Comparison of ENCODE assay signal across 10 cellular contexts in the genomic region with DNA sequence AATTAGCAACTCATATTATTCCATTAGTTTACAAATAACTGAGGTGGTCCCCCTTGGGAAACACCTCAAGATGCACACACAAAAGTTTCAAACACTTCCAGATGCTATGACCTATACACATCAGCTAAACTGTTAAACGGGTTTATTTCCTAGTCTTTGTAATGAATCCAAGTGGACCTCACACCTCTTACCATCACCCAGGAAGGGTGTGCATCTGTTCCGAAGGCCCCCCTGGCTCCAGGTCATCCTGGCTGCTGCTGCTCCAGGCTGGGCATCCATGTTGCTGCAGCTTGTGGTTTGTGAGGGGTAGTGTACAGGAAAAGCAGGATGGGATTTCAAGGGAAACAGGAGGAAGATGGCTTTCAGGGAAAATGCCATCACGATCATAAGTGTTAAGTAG. TPM values are rescaled to one million over a fixed set of nuclear protein-coding genes. Genes with fewer than 3 reads are reported as not detected.
DNase-seq lines count a peak whose midpoint lies in the region; ATAC-seq, FAIRE-seq and TF ChIP-seq lines count a peak whose summit lies in the region.
"Had no signal": no experiment of that assay in that cellular context is flagged by ENCODE, and none has a peak within 500 bp of the region (broad histone marks: within the 10 kb centered on the region; RNA-seq: fewer than 3 reads in every experiment).

No MANE protein-coding gene starts in this region.

- no peak overlapping the region; the same call in 1 of the 2 replicates for H3K4me2 ChIP-seq in K562 (ENCODE audit: insufficient read depth, low read length)
- H3K4me2 ChIP-seq in neural progenitor cell, result peak overlapping the region; percentile 100

- peaks cover 42% of the 10 kb centered on the region for H3F3A ChIP-seq in neural progenitor cell (ENCODE audit: low read depth)

- CTCF ChIA-PET in Calu3 (lab: Charles Lee) (no interaction called here), K562 (lab: Yijun Ruan, JAX; ENCODE audit: low intra/inter-chr PET ratio) (no interaction called here)

- BruUV-seq in Calu3 (replicated peaks; lab: Mats Ljungman, UMichigan) (no TSS peak), K562 (replicated peaks; lab: Mats Ljungman, UMichigan) (no TSS peak)

- TF ChIP-seq POLR2A in K562 (conservative IDR thresholded peaks at IDR 0.05) (0 out of 2 replicates have a peak, but pooled peaks have one; percentile 4), thyroid gland (IDR thresholded peaks at IDR 0.05) (no peak)

- DNase-seq in Calu3, result no peak
- DNase-seq in K562 (ENCODE audit: extremely low read depth in 1 of 4, low spot score in 3 of 4), result no peak
- DNase-seq in neural progenitor cell (ENCODE audit: low spot score), result no peak
- DNase-seq in thyroid gland, result no peak
- no peak for DNase-seq in H7
- DNase-seq: caudate nucleus; stimulated activated CD8-positive, alpha-beta memory T cell treated with anti-CD3 and anti-CD28 coated beads, Interleukin-4, amount 100 ng/mL, for 48 hours had no signal

- no peaks in the 10 kb centered on the region for H3K27me3 ChIP-seq in HUES64 (ENCODE audit: insufficient read depth, low read length)
- H3K27me3 ChIP-seq in K562 (ENCODE audit: control insufficient read depth in 2 of 2, insufficient read depth in 2 of 2, low read length in 2 of 2), result no peaks in the 10 kb centered on the region
- H3K27me3 ChIP-seq in neural progenitor cell, result no peaks in the 10 kb centered on the region
- H3K27me3 ChIP-seq in thyroid gland, result no peaks in the 10 kb centered on the region
- H3K27me3 ChIP-seq in H7 (ENCODE audit: control insufficient read depth, insufficient read depth, low read length), result no peaks in the 10 kb centered on the region

- peaks cover 95% of the 10 kb centered on the region for H3K36me3 ChIP-seq in HUES64 (ENCODE audit: insufficient read depth, low read length)
- peaks cover 90% of the 10 kb centered on the region for H3K36me3 ChIP-seq in K562 (ENCODE audit: control insufficient read depth, insufficient read depth, low read length)
- peaks cover 36% of the 10 kb centered on the region for H3K36me3 ChIP-seq in neural progenitor cell
- H3K36me3 ChIP-seq in thyroid gland, result peaks cover 17 to 19% of the 10 kb centered on the region in 2 donors
- H3K36me3 ChIP-seq in H7 (replicated peaks; ENCODE audit: control insufficient read depth, insufficient read depth, low read length), result peaks cover 49% of the 10 kb centered on the region

- H3K36me3 Mint-ChIP-seq in Calu3 (ENCODE audit: insufficient read depth, unreplicated experiment) (peaks cover 100% of the 10 kb centered on the region), neural progenitor cell (peaks cover 56% of the 10 kb centered on the region)

- 93% methylated on average over 2 of the region's 3 CpGs for WGBS in HUES64
- 94% methylated on average over 2 of the region's 3 CpGs for WGBS in K562 (ENCODE audit: insufficient coverage, low coverage, missing lambda C conversion rate)
- 66 to 67% methylated on average over 3 of the region's 3 CpGs for WGBS in thyroid gland, 2 donors

- H3K9me3 ChIP-seq in HUES64 (ENCODE audit: insufficient read depth, low read depth, low read length), result no peaks in the 10 kb centered on the region
- no peaks in the 10 kb centered on the region for H3K9me3 ChIP-seq in K562 (replicated peaks; ENCODE audit: control insufficient read depth, insufficient read depth, low read depth, low read length)
- no peaks in the 10 kb centered on the region for H3K9me3 ChIP-seq in neural progenitor cell (ENCODE audit: low read depth)
- H3K9me3 ChIP-seq in thyroid gland, result no peaks in the 10 kb centered on the region

- peak overlapping the region; percentile 83 for H3K27ac Mint-ChIP-seq in Calu3 (ENCODE audit: unreplicated experiment)
- H3K27ac Mint-ChIP-seq in neural progenitor cell, result no peak overlapping the region

- peak overlapping the region; percentile 93 for H3K4me3 Mint-ChIP-seq in Calu3 (ENCODE audit: low read depth, unreplicated experiment)
- peak overlapping the region; percentile 44 for H3K4me3 Mint-ChIP-seq in neural progenitor cell

- peak overlapping the region; percentile 12; the same call in 1 of the 2 replicates for H3K4me3 ChIP-seq in HUES64 (ENCODE audit: low read length)
- H3K4me3 ChIP-seq in K562, result no peak overlapping the region
- H3K4me3 ChIP-seq in neural progenitor cell, result peak overlapping the region; percentile 99
- H3K4me3 ChIP-seq in thyroid gland (replicated peaks in 1 of 3), result no peak overlapping the region
- H3K4me3 ChIP-seq in H7 (ENCODE audit: insufficient read depth, low read depth, low read length), result no peak overlapping the region

- in situ Hi-C loops in K562 (cut with MboI), result no loop called here

- H3K4me1 ChIP-seq in HUES64 (ENCODE audit: insufficient read depth, low read length), result peaks cover 69% of the 10 kb centered on the region
- H3K4me1 ChIP-seq in K562 (replicated peaks in 1 of 2; ENCODE audit: control insufficient read depth in 2 of 2, insufficient read depth in 2 of 2, low read length in 2 of 2), result peaks cover 17 to 25% of the 10 kb centered on the region in 2 experiments
- peaks cover 70% of the 10 kb centered on the region for H3K4me1 ChIP-seq in neural progenitor cell
- peaks cover 44 to 46% of the 10 kb centered on the region in 2 donors for H3K4me1 ChIP-seq in thyroid gland

- H3K79me2 ChIP-seq in K562 (ENCODE audit: control insufficient read depth, insufficient read depth, low read length), result peaks cover 99% of the 10 kb centered on the region
- peaks cover 100% of the 10 kb centered on the region for H3K79me2 ChIP-seq in neural progenitor cell (ENCODE audit: low read depth)

- POLR2A ChIA-PET in K562 (lab: Yijun Ruan, JAX), result no interaction called here

- H3K4me1 Mint-ChIP-seq in Calu3 (ENCODE audit: low read depth, unreplicated experiment), result peaks cover 37% of the 10 kb centered on the region
- peaks cover 51% of the 10 kb centered on the region for H3K4me1 Mint-ChIP-seq in neural progenitor cell

- FAIRE-seq in K562 (lab: Jason Lieb, UNC), result no peak

- intact Hi-C loops in Calu3 (cut with micrococcal nuclease; ENCODE audit: unreplicated experiment), result no loop called here
- intact Hi-C loops in K562 (cut with micrococcal nuclease), result loop anchor here (10.0 kb wide), 1 partner anchor 92 kb away; no protein-coding TSS in a partner anchor
- intact Hi-C loops in thyroid gland (cut with DNase I), result loop anchor here (10.0 kb wide), 1 partner anchor 122 kb away; a partner anchor contains a TSS

- H3K27me3 Mint-ChIP-seq in Calu3 (ENCODE audit: unreplicated experiment), result no peaks in the 10 kb centered on the region
- H3K27me3 Mint-ChIP-seq in neural progenitor cell (ENCODE audit: insufficient read depth, low read depth), result peaks cover 4% of the 10 kb centered on the region

- no peaks in the 10 kb centered on the region for H3K9me1 ChIP-seq in K562 (ENCODE audit: control insufficient read depth, insufficient read depth, low read length)

- no peak overlapping the region for H3K27ac ChIP-seq in HUES64 (ENCODE audit: low read depth, low read length)
- no peak overlapping the region; the same call in 2 of the 3 replicates for H3K27ac ChIP-seq in K562 (ENCODE audit: extremely low read depth, low read depth, low read length)
- peak overlapping the region; percentile 2 for H3K27ac ChIP-seq in neural progenitor cell
- H3K27ac ChIP-seq in thyroid gland, result no peak overlapping the region

- H3K9ac ChIP-seq in HUES64 (ENCODE audit: low read depth, low read length) (no peak overlapping the region), K562 (ENCODE audit: insufficient read depth in 1 of 2, low read depth in 2 of 2, low read length in 2 of 2) (no peak overlapping the region), neural progenitor cell (no peak overlapping the region)

- ATAC-seq in K562 (no peak), GM18498 (IDR thresholded peaks at IDR 0.05; ENCODE audit: unreplicated experiment) (no peak)
- ATAC-seq: Right ventricle myocardium inferior had no signal

- no peak overlapping the region for H2AFZ ChIP-seq in K562 (ENCODE audit: low read depth, low read length)
- no peak overlapping the region for H2AFZ ChIP-seq in neural progenitor cell (replicated peaks)

- TF ChIP-seq EP300 in K562 (IDR thresholded peaks at IDR 0.05; ENCODE audit: low read length), result no peak

- TF ChIP-seq CTCF in Calu3 (IDR thresholded peaks at IDR 0.05; ENCODE audit: unreplicated experiment) (no peak), K562 (IDR thresholded peaks at IDR 0.05 in 2 of 3, conservative IDR thresholded peaks at IDR 0.05 in 1 of 3; ENCODE audit: insufficient read depth in 2 of 3, low read depth in 1 of 3, low read length in 3 of 3) (no peak), neural progenitor cell (IDR thresholded peaks at IDR 0.05) (no peak), thyroid gland (IDR thresholded peaks at IDR 0.05) (no peak)

- H3K9me3 Mint-ChIP-seq in Calu3 (ENCODE audit: low read depth, unreplicated experiment), result no peaks in the 10 kb centered on the region
- no peaks in the 10 kb centered on the region for H3K9me3 Mint-ChIP-seq in neural progenitor cell

- TF ChIP-seq RAD21 in K562 (CRISPR knock-in tag; conservative IDR thresholded peaks at IDR 0.05 in 1 of 2, IDR thresholded peaks at IDR 0.05 in 1 of 2), result no peak

- H4K20me1 ChIP-seq in K562 (replicated peaks; ENCODE audit: control insufficient read depth, insufficient read depth, low read length), result peaks cover 68% of the 10 kb centered on the region
- peaks cover 100% of the 10 kb centered on the region for H4K20me1 ChIP-seq in neural progenitor cell (ENCODE audit: low read depth)

RNA-seq across cellular contexts. Expression of a gene that starts 6.8 kb away (rescaled TPM):
- total RNA-seq in Calu3 (2022) (472 and 476 TPM in 2 replicates), K562 (2014; rRNA removed) (957 and 1,143 TPM in 2 replicates), K562 (2014; rRNA removed; fragmentation: Illumina TruSeq; extraction: Trizol) (1,233 and 1,451 TPM in 2 replicates), K562 (2015; rRNA removed; fragmentation: Illumina TruSeq; extraction: Trizol) (1,173 and 1,191 TPM in 2 replicates), K562 (2021) (795 and 814 TPM in 2 replicates), neural progenitor cell (ENCODE audit: low replicate concordance) (1,681 and 1,872 TPM in 2 replicates), thyroid gland (100 to 1,000 TPM; 380 to 454 (median 419) TPM)
- 908 TPM for polyA plus RNA-seq in HUES64 (2013, experiment 1 of 2)
- 975 TPM for polyA plus RNA-seq in HUES64 (2013, experiment 2 of 2)
- total RNA-seq in K562 (2011; cell fraction: chromatin; rRNA removed; ENCODE audit: low replicate concordance), result 279 and 404 TPM in 2 replicates
- 241 and 299 TPM in 2 replicates for total RNA-seq in K562 (2011; cell fraction: nucleolus; rRNA removed)
- 371 and 436 TPM in 2 replicates for total RNA-seq in K562 (2011; cell fraction: nucleoplasm; rRNA removed)
- polyA plus RNA-seq in K562 (2011; rRNA removed) (1,168 and 1,525 TPM in 2 replicates), K562 (2014; fragmentation: Illumina TruSeq; extraction: Trizol) (1,403 and 1,557 TPM in 2 replicates), K562 (2014; fragmentation: Nextera tagmentation; extraction: Ambion mirVana) (1,000 to 10,000 TPM in 1 of 2 experiments, 100 to 1,000 TPM in 1; 679 to 1,238 TPM), K562 (2014; rRNA removed) (1,109 and 1,156 TPM in 2 replicates)
- 443 and 790 TPM in 2 replicates for polyA plus RNA-seq in K562 (2011; cell fraction: cytosol; rRNA removed)
- 357 and 429 TPM in 2 replicates for polyA plus RNA-seq in K562 (2011; cell fraction: nucleus; rRNA removed)
- 753 and 1,086 TPM in 2 replicates for polyA plus RNA-seq in K562 (2012)
- polyA minus RNA-seq in K562 (2011; rRNA and poly(A)+ RNA removed), result 947 and 1,115 TPM in 2 replicates
- 289 and 374 TPM in 2 replicates for polyA minus RNA-seq in K562 (2011; cell fraction: cytosol; rRNA and poly(A)+ RNA removed)
- 200 and 293 TPM in 2 replicates for polyA minus RNA-seq in K562 (2011; cell fraction: nucleus; rRNA and poly(A)+ RNA removed)
- 1,394 and 2,138 TPM in 2 replicates for total RNA-seq in H7 (2014; rRNA removed; shearing (Covaris generic))

RNA-seq across cellular contexts. Expression of a gene that starts 17.5 kb away (rescaled TPM):
- total RNA-seq in Calu3 (2022), result not detected in 2 replicates
- 0.20 TPM for polyA plus RNA-seq in HUES64 (2013, experiment 1 of 2)
- 0.19 TPM for polyA plus RNA-seq in HUES64 (2013, experiment 2 of 2)
- 1.3 and 1.5 TPM in 2 replicates for total RNA-seq in K562 (2011; cell fraction: chromatin; rRNA removed; ENCODE audit: low replicate concordance)
- 0.33 and 0.92 TPM in 2 replicates for total RNA-seq in K562 (2011; cell fraction: nucleolus; rRNA removed)
- total RNA-seq in K562 (2011; cell fraction: nucleoplasm; rRNA removed), result 1.1 TPM in 2 replicates
- 0.53 and 0.95 TPM in 2 replicates for total RNA-seq in K562 (2014; rRNA removed)
- 0.61 and 0.76 TPM in 2 replicates for total RNA-seq in K562 (2014; rRNA removed; fragmentation: Illumina TruSeq; extraction: Trizol)
- 0.41 and 0.72 TPM in 2 replicates for total RNA-seq in K562 (2015; rRNA removed; fragmentation: Illumina TruSeq; extraction: Trizol)
- total RNA-seq in K562 (2021), result 0.31 and 0.47 TPM in 2 replicates
- 0.56 and 0.80 TPM in 2 replicates for polyA plus RNA-seq in K562 (2011; rRNA removed)
- polyA plus RNA-seq in K562 (2011; cell fraction: cytosol; rRNA removed), result 0.09 and 0.38 TPM in 2 replicates
- 1.2 and 1.5 TPM in 2 replicates for polyA plus RNA-seq in K562 (2011; cell fraction: nucleus; rRNA removed)
- polyA plus RNA-seq in K562 (2012), result 0.39 and 0.62 TPM in 2 replicates
- 0.33 and 0.86 TPM in 2 replicates for polyA plus RNA-seq in K562 (2014; fragmentation: Illumina TruSeq; extraction: Trizol)
- under 1 TPM in 1 of 2 experiments, not detected in 1; 0.49 TPM for polyA plus RNA-seq in K562 (2014; fragmentation: Nextera tagmentation; extraction: Ambion mirVana)
- 0.31 and 0.57 TPM in 2 replicates for polyA plus RNA-seq in K562 (2014; rRNA removed)
- polyA minus RNA-seq in K562 (2011; rRNA and poly(A)+ RNA removed), result 0.39 and 1.1 TPM in 2 replicates
- polyA minus RNA-seq in K562 (2011; cell fraction: cytosol; rRNA and poly(A)+ RNA removed), result not detected in 2 replicates
- polyA minus RNA-seq in K562 (2011; cell fraction: nucleus; rRNA and poly(A)+ RNA removed), result 0.22 and 0.27 TPM in 2 replicates
- total RNA-seq in neural progenitor cell (ENCODE audit: low replicate concordance), result 0.47 and 3.4 TPM in 2 replicates
- not detected for total RNA-seq in thyroid gland
- total RNA-seq in H7 (2014; rRNA removed; shearing (Covaris generic)), result 0.11 and 0.14 TPM in 2 replicates

Comparison
In these comparisons a context has a peak if more than half of its experiments do, and no peak if none do; other contexts are left out.
1. H3K4me3 ChIP-seq: peak in HUES64 (single experiment) and neural progenitor cell (single experiment); none in K562 (single experiment), thyroid gland (0 of 3) and H7 (single experiment).